25 cellular contexts compared by ENCODE assay signal in the genomic region with DNA sequence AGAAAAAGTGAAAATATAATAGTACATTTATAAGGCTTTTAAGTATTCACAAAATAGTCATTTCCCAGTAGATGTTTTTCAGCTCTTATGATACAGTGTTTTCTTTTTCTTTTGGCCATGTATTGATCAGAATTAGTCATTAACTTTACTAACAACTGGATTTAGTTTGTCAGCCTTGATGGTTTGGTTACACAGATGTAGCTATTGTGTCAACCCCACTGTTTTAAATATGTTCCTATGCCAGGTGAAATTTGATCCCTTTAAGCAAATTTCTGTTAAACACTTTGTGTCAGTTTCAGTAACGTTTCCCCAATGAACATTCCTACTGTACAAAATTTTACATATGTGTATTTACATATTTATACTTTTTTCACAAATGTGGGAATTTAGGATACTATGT.
DNase-seq lines count a peak whose midpoint lies in the region; ATAC-seq and TF ChIP-seq lines count a peak whose summit lies in the region.
"Had no signal": no experiment of that assay in that cellular context is flagged by ENCODE, and none has a peak within 500 bp of the region (broad histone marks: within the 10 kb centered on the region; RNA-seq: fewer than 3 reads in every experiment).

No MANE protein-coding gene starts in this region.

- DNase-seq in DMS 273 (lab: John Stamatoyannopoulos, UW; ENCODE audit: unreplicated experiment): peak; percentile 4
- no peak for DNase-seq in DMS 273 treated with DMSO at 0.1 percent for 48 hours (lab: John Stamatoyannopoulos, UW)
- no peak for DNase-seq in stimulated activated naive CD8-positive, alpha-beta T cell treated with anti-CD3 and anti-CD28 coated beads, Interleukin-15, Interleukin-2, amounts not matched to agents 100 U/mL and 50 U/mL, for 24 hours
- no peak for DNase-seq in NCI-H1417 (lab: John Stamatoyannopoulos, UW)
- no peak for DNase-seq in natural killer cell treated with Interleukin-12 subunit alpha and Interleukin-12 subunit beta and Interleukin-15 and Interleukin-18, amount 100 ng/mL, for 72 hours (ENCODE audit: low spot score)
- DNase-seq: activated CD4-positive, alpha-beta T cell treated with anti-CD3 and anti-CD28 coated beads, Interleukin-2, amount 10 ng/mL, durations not matched to agents 24 days and 14 days; activated CD8-positive, alpha-beta memory T cell treated with anti-CD3 and anti-CD28 coated beads, Interleukin-2, amount 10 ng/mL, durations not matched to agents 7 days and 5 days; activated naive CD4-positive, alpha-beta T cell treated with anti-CD3 and anti-CD28 coated beads, Interleukin-2, amount 50 U/mL, for 16 hours; anterior cingulate cortex; Calu3; colonic mucosa; effector memory CD8-positive, alpha-beta T cell; EL; gastrocnemius medialis; NCI-H1105 treated with DMSO at 0.1 percent for 48 hours; NCI-H774; Right ventricle myocardium superior; stimulated activated CD4-positive, alpha-beta T cell treated with anti-CD3 and anti-CD28 coated beads, Interleukin-1b, Interleukin-23, amount 100 ng/mL, for 48 hours; stimulated activated CD8-positive, alpha-beta memory T cell treated with anti-CD3 and anti-CD28 coated beads, Interleukin-4, amount 100 ng/mL, for 48 hours; T-helper 9 cell had no signal

- no peaks in the 10 kb centered on the region for H3K36me3 Mint-ChIP-seq in stimulated activated naive CD8-positive, alpha-beta T cell treated with anti-CD3 and anti-CD28 coated beads, Interleukin-15, Interleukin-2, amounts not matched to agents 100 ng/mL and 50 ng/mL, for 24 hours (ENCODE audit: low read depth)
- no peaks in the 10 kb centered on the region for H3K36me3 Mint-ChIP-seq in dendritic cell treated with granulocyte-macrophage colony-stimulating factor and Interleukin-4, amounts not matched to agents 40 ng/mL and 50 ng/mL, for 4 days (ENCODE audit: low read depth)
- no peaks in the 10 kb centered on the region for H3K36me3 Mint-ChIP-seq in nephron (ENCODE audit: low read depth)
- no peaks in the 10 kb centered on the region for H3K36me3 Mint-ChIP-seq in natural killer cell treated with Interleukin-12 subunit alpha and Interleukin-12 subunit beta and Interleukin-15 and Interleukin-18, amount 100 ng/mL, for 72 hours
- H3K36me3 Mint-ChIP-seq: neural progenitor cell had no signal

- peak overlapping the region; percentile 11 for H3K27ac Mint-ChIP-seq in stimulated activated naive CD8-positive, alpha-beta T cell treated with anti-CD3 and anti-CD28 coated beads, Interleukin-15, Interleukin-2, amounts not matched to agents 100 ng/mL and 50 ng/mL, for 24 hours
- H3K27ac Mint-ChIP-seq in dendritic cell treated with granulocyte-macrophage colony-stimulating factor and Interleukin-4, amounts not matched to agents 40 ng/mL and 50 ng/mL, for 4 days: peak overlapping the region; percentile 68
- H3K27ac Mint-ChIP-seq in nephron: peak overlapping the region in 2 of 3 experiments; percentile 1 to 29
- no peak overlapping the region for H3K27ac Mint-ChIP-seq in natural killer cell treated with Interleukin-12 subunit alpha and Interleukin-12 subunit beta and Interleukin-15 and Interleukin-18, amount 100 ng/mL, for 72 hours
- H3K27ac Mint-ChIP-seq: activated CD4-positive, alpha-beta T cell treated with anti-CD3 and anti-CD28 coated beads, Interleukin-2, amount 10 ng/mL, durations not matched to agents 24 days and 14 days; activated CD8-positive, alpha-beta memory T cell treated with anti-CD3 and anti-CD28 coated beads, Interleukin-2, amount 10 ng/mL, durations not matched to agents 7 days and 5 days; effector memory CD8-positive, alpha-beta T cell; neural progenitor cell had no signal

- no peak for ATAC-seq in stimulated activated naive CD8-positive, alpha-beta T cell treated with anti-CD3 and anti-CD28 coated beads, Interleukin-15, Interleukin-2, amounts not matched to agents 100 U/mL and 50 U/mL, for 24 hours
- no peak for ATAC-seq in natural killer cell treated with Interleukin-12 subunit alpha and Interleukin-12 subunit beta and Interleukin-15 and Interleukin-18, amount 100 ng/mL, for 72 hours
- ATAC-seq: activated CD8-positive, alpha-beta memory T cell treated with anti-CD3 and anti-CD28 coated beads, Interleukin-2, amount 10 ng/mL, durations not matched to agents 7 days and 5 days; effector memory CD8-positive, alpha-beta T cell; gastrocnemius medialis; GM12878 had no signal

- intact Hi-C loops in dendritic cell treated with granulocyte-macrophage colony-stimulating factor and Interleukin-4, amounts not matched to agents 40 ng/mL and 50 ng/mL, for 4 days (cut with micrococcal nuclease): loop anchor here (5.0 to 10.0 kb wide), 2 partner anchors 175 to 902 kb away; no protein-coding TSS in a partner anchor

- no peak for TF ChIP-seq CTCF in nephron (IDR thresholded peaks at IDR 0.05; ENCODE audit: unreplicated experiment in 3 of 3)

- H3K4me3 Mint-ChIP-seq in stimulated activated naive CD8-positive, alpha-beta T cell treated with anti-CD3 and anti-CD28 coated beads, Interleukin-15, Interleukin-2, amounts not matched to agents 100 ng/mL and 50 ng/mL, for 24 hours: no peak overlapping the region
- no peak overlapping the region for H3K4me3 Mint-ChIP-seq in dendritic cell treated with granulocyte-macrophage colony-stimulating factor and Interleukin-4, amounts not matched to agents 40 ng/mL and 50 ng/mL, for 4 days
- no peak overlapping the region for H3K4me3 Mint-ChIP-seq in nephron
- H3K4me3 Mint-ChIP-seq in natural killer cell treated with Interleukin-12 subunit alpha and Interleukin-12 subunit beta and Interleukin-15 and Interleukin-18, amount 100 ng/mL, for 72 hours: no peak overlapping the region
- H3K4me3 Mint-ChIP-seq: activated CD4-positive, alpha-beta T cell treated with anti-CD3 and anti-CD28 coated beads, Interleukin-2, amount 10 ng/mL, durations not matched to agents 24 days and 14 days; activated CD8-positive, alpha-beta memory T cell treated with anti-CD3 and anti-CD28 coated beads, Interleukin-2, amount 10 ng/mL, durations not matched to agents 7 days and 5 days; effector memory CD8-positive, alpha-beta T cell; neural progenitor cell had no signal

- H3K9me3 Mint-ChIP-seq in stimulated activated naive CD8-positive, alpha-beta T cell treated with anti-CD3 and anti-CD28 coated beads, Interleukin-15, Interleukin-2, amounts not matched to agents 100 ng/mL and 50 ng/mL, for 24 hours: no peaks in the 10 kb centered on the region
- peaks cover 7% of the 10 kb centered on the region for H3K9me3 Mint-ChIP-seq in dendritic cell treated with granulocyte-macrophage colony-stimulating factor and Interleukin-4, amounts not matched to agents 40 ng/mL and 50 ng/mL, for 4 days
- H3K9me3 Mint-ChIP-seq in nephron: no peaks in the 10 kb centered on the region
- H3K9me3 Mint-ChIP-seq in natural killer cell treated with Interleukin-12 subunit alpha and Interleukin-12 subunit beta and Interleukin-15 and Interleukin-18, amount 100 ng/mL, for 72 hours: no peaks in the 10 kb centered on the region
- H3K9me3 Mint-ChIP-seq: effector memory CD8-positive, alpha-beta T cell; neural progenitor cell had no signal

- no peaks in the 10 kb centered on the region for H3K27me3 Mint-ChIP-seq in stimulated activated naive CD8-positive, alpha-beta T cell treated with anti-CD3 and anti-CD28 coated beads, Interleukin-15, Interleukin-2, amounts not matched to agents 100 ng/mL and 50 ng/mL, for 24 hours
- H3K27me3 Mint-ChIP-seq in dendritic cell treated with granulocyte-macrophage colony-stimulating factor and Interleukin-4, amounts not matched to agents 40 ng/mL and 50 ng/mL, for 4 days: no peaks in the 10 kb centered on the region
- H3K27me3 Mint-ChIP-seq in nephron (ENCODE audit: low read depth): no peaks in the 10 kb centered on the region
- peaks cover 3 to 5% of the 10 kb centered on the region in 2 donors for H3K27me3 Mint-ChIP-seq in natural killer cell treated with Interleukin-12 subunit alpha and Interleukin-12 subunit beta and Interleukin-15 and Interleukin-18, amount 100 ng/mL, for 72 hours
- H3K27me3 Mint-ChIP-seq: activated CD8-positive, alpha-beta memory T cell treated with anti-CD3 and anti-CD28 coated beads, Interleukin-2, amount 10 ng/mL, durations not matched to agents 7 days and 5 days; effector memory CD8-positive, alpha-beta T cell had no signal

- peaks cover 40% of the 10 kb centered on the region for H3K4me1 Mint-ChIP-seq in stimulated activated naive CD8-positive, alpha-beta T cell treated with anti-CD3 and anti-CD28 coated beads, Interleukin-15, Interleukin-2, amounts not matched to agents 100 ng/mL and 50 ng/mL, for 24 hours (ENCODE audit: low read depth)
- peaks cover 22% of the 10 kb centered on the region for H3K4me1 Mint-ChIP-seq in dendritic cell treated with granulocyte-macrophage colony-stimulating factor and Interleukin-4, amounts not matched to agents 40 ng/mL and 50 ng/mL, for 4 days (ENCODE audit: low read depth)
- peaks cover 34% of the 10 kb centered on the region for H3K4me1 Mint-ChIP-seq in nephron
- peaks cover 10 to 15% of the 10 kb centered on the region in 2 donors for H3K4me1 Mint-ChIP-seq in natural killer cell treated with Interleukin-12 subunit alpha and Interleukin-12 subunit beta and Interleukin-15 and Interleukin-18, amount 100 ng/mL, for 72 hours (ENCODE audit: low read depth in 2 of 2)

Comparison
In these comparisons a context has a peak if more than half of its experiments do, and no peak if none do; other contexts are left out.
1. H3K27ac Mint-ChIP-seq: peak in stimulated activated naive CD8-positive, alpha-beta T cell treated with anti-CD3 and anti-CD28 coated beads, Interleukin-15, Interleukin-2, amounts not matched to agents 100 ng/mL and 50 ng/mL, for 24 hours (single experiment), dendritic cell treated with granulocyte-macrophage colony-stimulating factor and Interleukin-4, amounts not matched to agents 40 ng/mL and 50 ng/mL, for 4 days (single experiment) and nephron (2 of 3); none in natural killer cell treated with Interleukin-12 subunit alpha and Interleukin-12 subunit beta and Interleukin-15 and Interleukin-18, amount 100 ng/mL, for 72 hours (0 of 2).